ENCODE assay signal across 1 cellular context in the genomic region with DNA sequence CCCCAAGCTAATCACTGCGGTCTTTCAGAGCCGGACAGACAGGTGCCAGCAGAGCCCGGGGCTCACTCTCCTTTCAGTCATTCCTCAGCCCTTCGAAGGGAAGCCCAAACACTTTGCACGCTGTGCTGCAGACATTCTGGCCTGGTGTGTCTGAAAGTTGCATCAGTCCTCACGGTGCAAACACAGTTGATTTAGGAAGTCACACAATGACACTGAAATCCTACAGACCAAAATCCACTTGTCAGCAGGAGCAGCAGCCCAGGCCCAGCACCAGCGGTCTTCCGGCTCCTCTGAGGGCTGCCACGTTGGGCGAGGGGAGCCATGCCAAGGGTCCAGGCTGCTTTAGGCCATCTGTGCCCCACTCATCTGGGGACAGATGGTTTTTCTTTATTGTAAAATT.
TF ChIP-seq lines count a peak whose summit lies in the region.

No MANE protein-coding gene starts in this region.

TF ChIP-seq in HepG2, 621 proteins besides CTCF, POLR2A, EP300 and RAD21 (continued from another document):
- peak; percentile 68; the same call in 1 of the 2 replicates for TF ChIP-seq POLR2AphosphoS2 (IDR thresholded peaks at IDR 0.05; ENCODE audit: low read depth, low read length)
- TF ChIP-seq, protein P1, sequence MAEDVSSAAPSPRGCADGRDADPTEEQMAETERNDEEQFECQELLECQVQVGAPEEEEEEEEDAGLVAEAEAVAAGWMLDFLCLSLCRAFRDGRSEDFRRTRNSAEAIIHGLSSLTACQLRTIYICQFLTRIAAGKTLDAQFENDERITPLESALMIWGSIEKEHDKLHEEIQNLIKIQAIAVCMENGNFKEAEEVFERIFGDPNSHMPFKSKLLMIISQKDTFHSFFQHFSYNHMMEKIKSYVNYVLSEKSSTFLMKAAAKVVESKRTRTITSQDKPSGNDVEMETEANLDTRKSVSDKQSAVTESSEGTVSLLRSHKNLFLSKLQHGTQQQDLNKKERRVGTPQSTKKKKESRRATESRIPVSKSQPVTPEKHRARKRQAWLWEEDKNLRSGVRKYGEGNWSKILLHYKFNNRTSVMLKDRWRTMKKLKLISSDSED (CRISPR knock-in tag; IDR thresholded peaks at IDR 0.05), result no peak
- TF ChIP-seq ZMYM4 (CRISPR knock-in tag; IDR thresholded peaks at IDR 0.05), result no peak
- TF ChIP-seq CEBPB (IDR thresholded peaks at IDR 0.05; ENCODE audit: borderline replicate concordance, low read depth, low read length), result peak; percentile 20; the same call in 1 of the 2 replicates
- TF ChIP-seq, protein P2, sequence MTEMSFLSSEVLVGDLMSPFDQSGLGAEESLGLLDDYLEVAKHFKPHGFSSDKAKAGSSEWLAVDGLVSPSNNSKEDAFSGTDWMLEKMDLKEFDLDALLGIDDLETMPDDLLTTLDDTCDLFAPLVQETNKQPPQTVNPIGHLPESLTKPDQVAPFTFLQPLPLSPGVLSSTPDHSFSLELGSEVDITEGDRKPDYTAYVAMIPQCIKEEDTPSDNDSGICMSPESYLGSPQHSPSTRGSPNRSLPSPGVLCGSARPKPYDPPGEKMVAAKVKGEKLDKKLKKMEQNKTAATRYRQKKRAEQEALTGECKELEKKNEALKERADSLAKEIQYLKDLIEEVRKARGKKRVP (CRISPR knock-in tag; IDR thresholded peaks at IDR 0.05), result peak in 1 of 2 experiments; percentile 80; a peak in 2 of 4 replicates
- TF ChIP-seq ZNF382 (CRISPR knock-in tag; IDR thresholded peaks at IDR 0.05; ENCODE audit: borderline replicate concordance), result no peak
- TF ChIP-seq ZMYM3 (CRISPR knock-in tag; IDR thresholded peaks at IDR 0.05), result no peak
